Comparison of ENCODE assay signal across 1 cellular context in genomic region chr10:91700273-91700672, GRCh38.
TF ChIP-seq lines count a peak whose summit lies in the region.

No MANE protein-coding gene starts in this region.

TF ChIP-seq in A549, 52 proteins besides CTCF, POLR2A, EP300 and RAD21 (continued from another document):
- TF ChIP-seq REST (IDR thresholded peaks at IDR 0.05): no peak
- no peak for TF ChIP-seq ATOH8 (CRISPR knock-in tag; IDR thresholded peaks at IDR 0.05; ENCODE audit: low read depth)
- TF ChIP-seq BCL3 (IDR thresholded peaks at IDR 0.05): no peak
- TF ChIP-seq RCOR1 (IDR thresholded peaks at IDR 0.05; ENCODE audit: low read depth, low read length): no peak
